ENCODE assay signal across 8 cellular contexts in the genomic region with DNA sequence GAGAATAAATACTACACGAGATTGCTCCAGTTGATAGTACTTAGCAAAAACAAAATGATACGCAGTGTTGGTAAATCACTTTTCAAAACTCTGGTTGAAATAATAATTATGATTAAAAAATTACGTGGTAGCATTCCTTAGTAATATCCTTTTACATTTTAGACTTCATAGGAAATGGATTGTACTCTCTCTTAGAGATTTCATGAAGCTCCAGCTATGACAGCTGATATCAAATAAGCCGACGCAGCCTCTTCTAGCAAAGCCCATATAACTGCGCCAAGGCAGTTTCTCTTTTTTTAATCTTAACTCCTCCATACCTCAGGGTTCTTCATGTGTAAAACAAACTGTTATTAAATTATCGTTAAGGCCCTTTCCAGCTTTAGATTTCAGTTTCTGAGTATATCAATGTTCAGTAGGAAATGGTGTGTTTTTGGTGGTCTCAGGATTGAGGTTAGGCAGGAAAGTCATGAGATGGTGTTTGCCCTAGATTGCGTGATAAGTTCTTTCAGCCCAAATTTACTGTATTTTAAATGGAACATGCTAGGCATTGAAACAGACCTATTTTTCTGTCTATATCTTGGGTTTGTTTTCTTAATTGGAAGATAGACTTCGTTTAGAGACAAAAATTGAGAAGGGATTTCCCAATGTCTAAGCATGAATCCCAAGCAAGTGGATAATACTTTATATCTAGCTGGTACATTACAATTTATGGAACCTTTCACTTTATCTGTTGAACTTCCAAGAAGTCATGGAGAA. TPM values are rescaled to one million over a fixed set of nuclear protein-coding genes. Genes with fewer than 3 reads are reported as not detected.
DNase-seq lines count a peak whose midpoint lies in the region; ATAC-seq, FAIRE-seq and TF ChIP-seq lines count a peak whose summit lies in the region.

No MANE protein-coding gene starts in this region.

- FAIRE-seq in bronchial epithelial cell (lab: Jason Lieb, UNC), result no peak
- no peak for FAIRE-seq in GM12891 (lab: Jason Lieb, UNC)

- peaks cover 75% of the 10 kb centered on the region for H3K4me1 Mint-ChIP-seq in HFFc6 (ENCODE audit: low read depth)

- H3K27ac ChIP-seq in 22Rv1, result peak overlapping the region; percentile 73
- H3K27ac ChIP-seq in mucosa of rectum (ENCODE audit: low read depth in 2 of 2, low read length in 2 of 2), result peak overlapping the region; percentile 89 to 91

- H3K27me3 Mint-ChIP-seq in HFFc6 (ENCODE audit: insufficient read depth), result no peaks in the 10 kb centered on the region

- TF ChIP-seq CTCF in 22Rv1 (IDR thresholded peaks at IDR 0.05), result no peak
- no peak for TF ChIP-seq CTCF in HFFc6 (IDR thresholded peaks at IDR 0.05)
- TF ChIP-seq CTCF in bronchial epithelial cell (IDR thresholded peaks at IDR 0.05; ENCODE audit: insufficient read depth, low read length, severe bottlenecking), result no peak

- H3K4me3 Mint-ChIP-seq in HFFc6, result peak overlapping the region; percentile 91

- H3K27ac Mint-ChIP-seq in HFFc6, result peak overlapping the region; percentile 66

- H3K36me3 Mint-ChIP-seq in HFFc6 (ENCODE audit: low read depth), result peaks cover 17% of the 10 kb centered on the region

- peak overlapping the region; percentile 68 to 84 for H3K9ac ChIP-seq in mucosa of rectum (ENCODE audit: low read depth in 1 of 2, low read length in 2 of 2)

- no peaks in the 10 kb centered on the region for H3K9me3 ChIP-seq in mucosa of rectum (ENCODE audit: control insufficient read depth in 2 of 2, low read length in 2 of 2)

- H3K27me3 ChIP-seq in bronchial epithelial cell (ENCODE audit: control insufficient read depth, insufficient read depth, low read length), result no peaks in the 10 kb centered on the region
- H3K27me3 ChIP-seq in mucosa of rectum (ENCODE audit: control insufficient read depth in 2 of 2, insufficient read depth in 2 of 2, low read length in 2 of 2), result peaks cover 0 to 2% of the 10 kb centered on the region in 2 donors

- ATAC-seq in GM19397 (IDR thresholded peaks at IDR 0.05; ENCODE audit: unreplicated experiment), result no peak

- DNase-seq in HFFc6 (no peak), bronchial epithelial cell (ENCODE audit: low read depth) (no peak), middle frontal gyrus (ENCODE audit: extremely low spot score, low spot score) (no peak), COLO668 (lab: John Stamatoyannopoulos, UW; ENCODE audit: unreplicated experiment) (no peak), GM12891 (ENCODE audit: insufficient read length, low spot score) (no peak)

- TF ChIP-seq POLR2A in GM12891 (IDR thresholded peaks at IDR 0.05; ENCODE audit: low read depth, low read length), result no peak

- H3K36me3 ChIP-seq in bronchial epithelial cell (ENCODE audit: control insufficient read depth, insufficient read depth, low read length), result no peaks in the 10 kb centered on the region
- H3K36me3 ChIP-seq in mucosa of rectum (ENCODE audit: control insufficient read depth in 2 of 2, insufficient read depth in 2 of 2, low read length in 2 of 2), result peaks cover 0 to 9% of the 10 kb centered on the region in 2 donors

- H3K4me3 ChIP-seq in bronchial epithelial cell (ENCODE audit: low read depth, low read length) (peak overlapping the region; percentile 83), mucosa of rectum (ENCODE audit: low read length in 2 of 2) (peak overlapping the region; percentile 63 to 86)

- H3K4me1 ChIP-seq in mucosa of rectum (ENCODE audit: control insufficient read depth in 2 of 2, insufficient read depth in 2 of 2, low read length in 2 of 2), result peaks cover 0 to 8% of the 10 kb centered on the region in 2 donors

- H3K9me3 Mint-ChIP-seq in HFFc6, result no peaks in the 10 kb centered on the region

TF ChIP-seq in GM12891, 5 proteins besides CTCF, POLR2A, EP300 and RAD21:
- TF ChIP-seq TAF1 (IDR thresholded peaks at IDR 0.05; ENCODE audit: low read depth, low read length), result no peak
- no peak for TF ChIP-seq PAX5 (IDR thresholded peaks at IDR 0.05; ENCODE audit: insufficient read depth, low read length, severe bottlenecking)
- TF ChIP-seq POLR2AphosphoS5 (IDR thresholded peaks at IDR 0.05; ENCODE audit: low read depth, low read length), result no peak
- TF ChIP-seq SPI1 (IDR thresholded peaks at IDR 0.05; ENCODE audit: low read depth, low read length), result no peak
- no peak for TF ChIP-seq POU2F2 (IDR thresholded peaks at IDR 0.05; ENCODE audit: low read depth, low read length)

RNA-seq across cellular contexts. Expression of a gene that starts 0.9 kb away (rescaled TPM):
- 100 to 1,000 TPM; 223 to 307 (median 268) TPM for total RNA-seq in HFFc6 (2021; fragmentation: NEBNext Ultra II Directional; extraction: Animal tissue kit (Norgen Biotek cat#: 25700))
- total RNA-seq in bronchial epithelial cell, result 8.2 and 17.9 TPM in 2 replicates
- 5.3 TPM for polyA plus RNA-seq in GM12891 (2012; ENCODE audit: low read depth, missing spikeins)

Comparison
In these comparisons a context has a peak if more than half of its experiments do, and no peak if none do; other contexts are left out.
1. RNA of a gene that starts 0.9 kb away (total RNA-seq): 223 to 307 TPM in HFFc6; 8.2 to 17.9 TPM in bronchial epithelial cell; every median in the first group is over 10 times any median in the second.